Comparison of ENCODE assay signal across 23 cellular contexts in the genomic region with DNA sequence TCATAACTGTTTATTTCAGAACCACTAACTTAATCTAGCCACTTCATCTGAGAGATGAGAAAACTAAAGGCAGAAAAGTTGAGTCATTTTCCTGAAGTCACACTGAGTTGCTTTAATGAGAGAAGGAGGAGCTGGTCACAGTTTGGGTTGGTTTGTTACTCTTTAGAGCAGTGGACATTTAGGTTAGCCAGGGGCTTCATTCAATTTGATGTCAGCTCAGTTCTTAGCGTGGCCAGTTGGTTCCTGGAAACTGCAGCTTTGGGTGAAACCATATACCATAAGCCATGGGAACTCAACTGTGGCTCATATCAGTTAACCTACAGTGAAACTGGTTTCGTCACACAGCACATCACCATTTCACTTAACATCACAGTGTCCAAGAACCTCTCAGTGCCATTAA. TPM values are rescaled to one million over a fixed set of nuclear protein-coding genes. Genes with fewer than 3 reads are reported as not detected.
DNase-seq lines count a peak whose midpoint lies in the region; ATAC-seq, FAIRE-seq and TF ChIP-seq lines count a peak whose summit lies in the region.
"Had no signal": no experiment of that assay in that cellular context is flagged by ENCODE, and none has a peak within 500 bp of the region (broad histone marks: within the 10 kb centered on the region; RNA-seq: fewer than 3 reads in every experiment).

No MANE protein-coding gene starts in this region.

- no peaks in the 10 kb centered on the region for H3K9me3 ChIP-seq in PC-3 (ENCODE audit: low read length)
- H3K9me3 ChIP-seq in astrocyte (ENCODE audit: insufficient read depth, low read depth, low read length): no peaks in the 10 kb centered on the region
- H3K9me3 ChIP-seq: thoracic aorta had no signal

- H3K4me3 Mint-ChIP-seq in astrocyte (ENCODE audit: unreplicated experiment): no peak overlapping the region
- H3K4me3 Mint-ChIP-seq: activated B cell treated with CpG ODN at 0.5 μM for 24 hours, neural progenitor cell had no signal

- H3K4me1 Mint-ChIP-seq in astrocyte (ENCODE audit: low read depth, unreplicated experiment): no peaks in the 10 kb centered on the region

- H2AFZ ChIP-seq in PC-3 (ENCODE audit: low read length): no peak overlapping the region
- no peak overlapping the region for H2AFZ ChIP-seq in astrocyte (ENCODE audit: low read depth, low read length)
- H2AFZ ChIP-seq: neural progenitor cell had no signal

- intact Hi-C loops in PC-3 (cut with micrococcal nuclease): no loop called here

- H3K27me3 ChIP-seq in PC-3 (ENCODE audit: low read length) (no peaks in the 10 kb centered on the region), astrocyte (ENCODE audit: insufficient read depth, low read length) (no peaks in the 10 kb centered on the region)
- H3K27me3 ChIP-seq: neural progenitor cell had no signal

- DNase-seq in activated naive CD4-positive, alpha-beta T cell treated with anti-CD3 and anti-CD28 coated beads, Interleukin-2, amount 50 U/mL, for 72 hours (ENCODE audit: low spot score in 2 of 2): no peak
- no peak for DNase-seq in activated naive CD4-positive, alpha-beta T cell treated with anti-CD3 and anti-CD28 coated beads, Interleukin-2, amount 50 U/mL, for 16 hours
- peak; percentile 45 for DNase-seq in PC-3
- peak; percentile 30 for DNase-seq in astrocyte (ENCODE audit: low read depth)
- DNase-seq in SIG-M5 (lab: John Stamatoyannopoulos, UW): no peak
- DNase-seq: activated B cell treated with CpG ODN at 0.5 μM for 24 hours; aorta; CD4-positive, alpha-beta memory T cell; DMS153; hypothalamus; islet precursor cell; Kasumi-1; NCI-H1417 treated with DMSO at 0.1 percent for 48 hours; NCI-H2171; NCI-H526 treated with DMSO at 0.1 percent for 48 hours; SHP77 treated with DMSO at 0.1 percent for 48 hours had no signal

- H3K27me3 Mint-ChIP-seq in astrocyte (ENCODE audit: low read depth, unreplicated experiment): no peaks in the 10 kb centered on the region
- H3K27me3 Mint-ChIP-seq: CD4-positive, alpha-beta memory T cell had no signal

- FAIRE-seq in astrocyte (lab: Jason Lieb, UNC): peak; percentile 23
- FAIRE-seq: frontal cortex, GM12878, H1 had no signal

- H3K9me2 ChIP-seq in PC-3 (replicated peaks; ENCODE audit: low read length): 0 out of 2 replicates have a peak, but pooled peaks cover 3% of the 10 kb centered on the region

- no peaks in the 10 kb centered on the region for H3K36me3 Mint-ChIP-seq in activated naive CD4-positive, alpha-beta T cell treated with anti-CD3 and anti-CD28 coated beads, Interleukin-2, amount 50 U/mL, for 72 hours
- H3K36me3 Mint-ChIP-seq in astrocyte (ENCODE audit: low read depth, unreplicated experiment): no peaks in the 10 kb centered on the region
- H3K36me3 Mint-ChIP-seq: CD4-positive, alpha-beta memory T cell; neural progenitor cell had no signal

- H4K20me1 ChIP-seq in PC-3 (ENCODE audit: low read length) (no peaks in the 10 kb centered on the region), astrocyte (ENCODE audit: insufficient read depth, low read length) (no peaks in the 10 kb centered on the region)

- H3K9ac ChIP-seq in PC-3 (ENCODE audit: low read length) (peak overlapping the region; percentile 6; the same call in 1 of the 2 replicates), astrocyte (ENCODE audit: low read length) (no peak overlapping the region)
- H3K9ac ChIP-seq: neural progenitor cell had no signal

- H3F3A ChIP-seq in PC-3 (ENCODE audit: low read length, unreplicated experiment): no peaks in the 10 kb centered on the region

- H3K36me3 ChIP-seq in PC-3 (ENCODE audit: low read depth, low read length) (no peaks in the 10 kb centered on the region), astrocyte (ENCODE audit: insufficient read depth, low read length) (no peaks in the 10 kb centered on the region)
- H3K36me3 ChIP-seq: neural progenitor cell, thoracic aorta had no signal

- no peaks in the 10 kb centered on the region for H3K9me3 Mint-ChIP-seq in activated naive CD4-positive, alpha-beta T cell treated with anti-CD3 and anti-CD28 coated beads, Interleukin-2, amount 50 U/mL, for 72 hours
- no peaks in the 10 kb centered on the region for H3K9me3 Mint-ChIP-seq in astrocyte (ENCODE audit: unreplicated experiment)
- H3K9me3 Mint-ChIP-seq: activated B cell treated with CpG ODN at 0.5 μM for 24 hours, neural progenitor cell had no signal

- H3K79me2 ChIP-seq in PC-3 (ENCODE audit: low read length) (no peaks in the 10 kb centered on the region), astrocyte (ENCODE audit: insufficient read depth, low read length) (no peaks in the 10 kb centered on the region)

- TF ChIP-seq CTCF in PC-3 (conservative IDR thresholded peaks at IDR 0.05; ENCODE audit: low read depth, low read length) (no peak), astrocyte (IDR thresholded peaks at IDR 0.05; ENCODE audit: insufficient read depth, low read depth, low read length) (no peak)

- no peak overlapping the region for H3K4me2 ChIP-seq in PC-3 (ENCODE audit: low read length)
- no peak overlapping the region for H3K4me2 ChIP-seq in astrocyte (ENCODE audit: low read length)
- H3K4me2 ChIP-seq: neural progenitor cell had no signal

- H3K27ac Mint-ChIP-seq in activated naive CD4-positive, alpha-beta T cell treated with anti-CD3 and anti-CD28 coated beads, Interleukin-2, amount 50 U/mL, for 72 hours: peak overlapping the region; percentile 20 to 77
- no peak overlapping the region for H3K27ac Mint-ChIP-seq in astrocyte (ENCODE audit: unreplicated experiment)
- H3K27ac Mint-ChIP-seq: activated B cell treated with CpG ODN at 0.5 μM for 24 hours, neural progenitor cell had no signal

- H3K4me1 ChIP-seq in PC-3 (ENCODE audit: insufficient read depth, low read length) (peaks cover 36% of the 10 kb centered on the region), astrocyte (ENCODE audit: insufficient read depth, low read length) (peaks cover 2% of the 10 kb centered on the region)
- H3K4me1 ChIP-seq: neural progenitor cell had no signal

- H3K27ac ChIP-seq in PC-3 (ENCODE audit: low read length) (peak overlapping the region; percentile 66), astrocyte (ENCODE audit: low read depth, low read length) (no peak overlapping the region)
- H3K27ac ChIP-seq: neural progenitor cell, thoracic aorta had no signal

- ATAC-seq in activated naive CD4-positive, alpha-beta T cell treated with anti-CD3 and anti-CD28 coated beads, Interleukin-2, amount 50 U/mL, for 72 hours: peak; percentile 71 to 82
- ATAC-seq in PC-3 (no peak), HG02623 (IDR thresholded peaks at IDR 0.05; ENCODE audit: unreplicated experiment) (no peak), GM21526 (IDR thresholded peaks at IDR 0.05; ENCODE audit: low FRiP score, unreplicated experiment) (no peak)
- ATAC-seq: GM12878 had no signal

- H3K4me3 ChIP-seq in PC-3 (ENCODE audit: low read length) (no peak overlapping the region), astrocyte (ENCODE audit: insufficient read depth, low read depth, low read length) (no peak overlapping the region)
- H3K4me3 ChIP-seq: GM12878, neural progenitor cell, thoracic aorta had no signal

- POLR2A ChIA-PET in PC-3 (lab: Charles Lee; ENCODE audit: unreplicated experiment): no interaction called here

- BruUV-seq in PC-3 (replicated peaks; lab: Mats Ljungman, UMichigan): no TSS peak

- CTCF ChIA-PET in PC-3 (lab: Charles Lee): no interaction called here

RNA-seq across cellular contexts. Expression of a gene that starts 59.2 kb away (rescaled TPM):
- total RNA-seq in activated naive CD4-positive, alpha-beta T cell treated with anti-CD3 and anti-CD28 coated beads, Interleukin-2, amount 50 U/mL, for 72 hours: 1 to 10 TPM in 1 of 2 donors, under 1 TPM in 1; 0.30 to 4.7 TPM
- total RNA-seq in PC-3 (2014; rRNA removed): 118 and 130 TPM in 2 replicates
- total RNA-seq in astrocyte: 4.0 and 5.5 TPM in 2 replicates
- total RNA-seq: activated B cell treated with CpG ODN at 0.5 μM for 24 hours had no signal

Comparison
In these comparisons a context has a peak if more than half of its experiments do, and no peak if none do; other contexts are left out.
1. ATAC-seq: peak in activated naive CD4-positive, alpha-beta T cell treated with anti-CD3 and anti-CD28 coated beads, Interleukin-2, amount 50 U/mL, for 72 hours (2 of 2); none in PC-3 (single experiment), HG02623 (single experiment) and GM21526 (single experiment).
2. DNase-seq: peak in PC-3 (single experiment) and astrocyte (single experiment); none in activated naive CD4-positive, alpha-beta T cell treated with anti-CD3 and anti-CD28 coated beads, Interleukin-2, amount 50 U/mL, for 72 hours (0 of 2), activated naive CD4-positive, alpha-beta T cell treated with anti-CD3 and anti-CD28 coated beads, Interleukin-2, amount 50 U/mL, for 16 hours (single experiment) and SIG-M5 (single experiment).
3. RNA of a gene that starts 59.2 kb away (total RNA-seq): 118 to 130 TPM in PC-3; 0.30 to 4.7 TPM in activated naive CD4-positive, alpha-beta T cell treated with anti-CD3 and anti-CD28 coated beads, Interleukin-2, amount 50 U/mL, for 72 hours and 4.0 to 5.5 TPM in astrocyte; every median in the first group is over 10 times any median in the second.